1 cellular context compared by ENCODE assay signal in the genomic region with DNA sequence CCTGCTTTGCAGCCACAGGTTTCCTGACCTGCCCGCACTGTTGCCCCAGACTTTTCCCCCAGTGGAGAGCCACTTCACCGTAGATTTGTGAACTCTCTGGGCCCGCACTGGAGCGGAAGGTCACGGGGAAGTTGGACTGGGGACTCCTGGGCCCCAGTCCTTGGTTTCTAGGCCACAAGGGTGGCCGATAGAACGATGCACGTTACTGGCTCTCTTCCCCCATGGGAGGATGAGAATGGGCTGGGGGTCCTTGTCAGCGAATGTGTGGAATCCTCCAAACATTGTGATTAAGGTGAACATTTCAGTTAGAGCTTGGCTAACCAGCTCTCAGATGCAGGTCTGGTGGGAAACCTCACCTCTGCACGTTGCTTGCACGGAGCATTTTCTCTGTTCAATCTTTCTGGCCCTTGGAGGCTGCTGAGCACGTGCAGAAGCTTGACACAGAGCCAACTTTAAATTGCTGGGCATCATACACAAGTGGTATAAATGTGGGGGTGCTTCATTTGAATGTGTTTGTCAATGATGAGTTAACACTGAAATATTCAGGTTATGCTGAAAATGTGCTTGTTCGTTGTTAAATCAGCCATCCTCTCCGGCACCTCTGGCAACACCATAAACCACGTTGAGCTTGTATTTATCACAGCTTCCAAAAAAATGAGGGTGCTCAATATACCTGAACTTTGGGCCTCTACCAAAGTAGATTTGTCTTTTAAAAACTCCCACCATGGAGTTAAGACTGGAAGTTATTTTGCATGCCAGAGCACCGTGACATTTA.
TF ChIP-seq lines count a peak whose summit lies in the region.

No MANE protein-coding gene starts in this region.

TF ChIP-seq in HepG2, 621 proteins besides CTCF, POLR2A, EP300 and RAD21 (continued from another document and continues in another):
- TF ChIP-seq, protein P1, sequence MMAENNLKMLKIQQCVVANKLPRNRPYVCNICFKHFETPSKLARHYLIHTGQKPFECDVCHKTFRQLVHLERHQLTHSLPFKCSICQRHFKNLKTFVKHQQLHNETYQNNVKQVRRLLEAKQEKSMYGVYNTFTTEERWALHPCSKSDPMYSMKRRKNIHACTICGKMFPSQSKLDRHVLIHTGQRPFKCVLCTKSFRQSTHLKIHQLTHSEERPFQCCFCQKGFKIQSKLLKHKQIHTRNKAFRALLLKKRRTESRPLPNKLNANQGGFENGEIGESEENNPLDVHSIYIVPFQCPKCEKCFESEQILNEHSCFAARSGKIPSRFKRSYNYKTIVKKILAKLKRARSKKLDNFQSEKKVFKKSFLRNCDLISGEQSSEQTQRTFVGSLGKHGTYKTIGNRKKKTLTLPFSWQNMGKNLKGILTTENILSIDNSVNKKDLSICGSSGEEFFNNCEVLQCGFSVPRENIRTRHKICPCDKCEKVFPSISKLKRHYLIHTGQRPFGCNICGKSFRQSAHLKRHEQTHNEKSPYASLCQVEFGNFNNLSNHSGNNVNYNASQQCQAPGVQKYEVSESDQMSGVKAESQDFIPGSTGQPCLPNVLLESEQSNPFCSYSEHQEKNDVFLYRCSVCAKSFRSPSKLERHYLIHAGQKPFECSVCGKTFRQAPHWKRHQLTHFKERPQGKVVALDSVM (CRISPR knock-in tag; IDR thresholded peaks at IDR 0.05): 0 out of 2 replicates have a peak, but pooled peaks have one; percentile 36
- TF ChIP-seq ZNF430 (CRISPR knock-in tag; IDR thresholded peaks at IDR 0.05) (no peak; the same call in 1 of the 2 replicates), BORCS8-MEF2B (CRISPR knock-in tag; IDR thresholded peaks at IDR 0.05) (0 out of 2 replicates have a peak, but pooled peaks have one; percentile 16), NCOR1 (IDR thresholded peaks at IDR 0.05; ENCODE audit: borderline replicate concordance, low read length) (no peak), MAFK (conservative IDR thresholded peaks at IDR 0.05 in 1 of 2, IDR thresholded peaks at IDR 0.05 in 1 of 2; ENCODE audit: low read length in 2 of 2) (no peak), BCL6 (CRISPR knock-in tag; IDR thresholded peaks at IDR 0.05) (no peak), MTA3 (CRISPR knock-in tag; IDR thresholded peaks at IDR 0.05) (no peak), RFX1 (IDR thresholded peaks at IDR 0.05) (no peak), ARHGAP35 (CRISPR knock-in tag; IDR thresholded peaks at IDR 0.05; ENCODE audit: borderline replicate concordance) (no peak), ZNF335 (CRISPR knock-in tag; IDR thresholded peaks at IDR 0.05) (no peak), CHD2 (IDR thresholded peaks at IDR 0.05; ENCODE audit: low read depth, low read length) (no peak), HOXA7 (CRISPR knock-in tag; IDR thresholded peaks at IDR 0.05) (no peak), GPN1 (CRISPR knock-in tag; IDR thresholded peaks at IDR 0.05; ENCODE audit: borderline replicate concordance) (no peak), ZNF556 (CRISPR knock-in tag; IDR thresholded peaks at IDR 0.05; ENCODE audit: borderline replicate concordance) (0 out of 2 replicates have a peak, but pooled peaks have one; percentile 47), ZNF431 (CRISPR knock-in tag; IDR thresholded peaks at IDR 0.05; ENCODE audit: borderline replicate concordance, low read depth) (no peak), HNF4G (IDR thresholded peaks at IDR 0.05; ENCODE audit: borderline replicate concordance, low read depth, low read length) (no peak), HNF4G (CRISPR knock-in tag; IDR thresholded peaks at IDR 0.05; ENCODE audit: borderline replicate concordance, low read depth) (no peak), NCOA1 (CRISPR knock-in tag; IDR thresholded peaks at IDR 0.05) (no peak), KDM3A (CRISPR knock-in tag; IDR thresholded peaks at IDR 0.05; ENCODE audit: low read depth) (no peak), CBX2 (IDR thresholded peaks at IDR 0.05; ENCODE audit: low read depth, low read length) (no peak), CBX2 (CRISPR knock-in tag; IDR thresholded peaks at IDR 0.05; ENCODE audit: low read depth) (no peak), ZNF138 (CRISPR knock-in tag; IDR thresholded peaks at IDR 0.05; ENCODE audit: low read depth) (no peak), ZNF572 (CRISPR knock-in tag; IDR thresholded peaks at IDR 0.05) (no peak), ZNF543 (CRISPR knock-in tag; IDR thresholded peaks at IDR 0.05) (peak; percentile 33; the same call in 1 of the 2 replicates), PAF1 (CRISPR knock-in tag; IDR thresholded peaks at IDR 0.05) (no peak), MTERF4 (CRISPR knock-in tag; IDR thresholded peaks at IDR 0.05) (no peak), REXO4 (CRISPR knock-in tag; IDR thresholded peaks at IDR 0.05; ENCODE audit: borderline replicate concordance) (no peak), ZNF3 (CRISPR knock-in tag; IDR thresholded peaks at IDR 0.05) (no peak), SYNCRIP (IDR thresholded peaks at IDR 0.05; ENCODE audit: insufficient read depth, low read depth, low read length) (no peak), MLLT10 (CRISPR knock-in tag; IDR thresholded peaks at IDR 0.05) (no peak), CREM (IDR thresholded peaks at IDR 0.05) (no peak), CREM (CRISPR knock-in tag; IDR thresholded peaks at IDR 0.05) (no peak), KLF13 (CRISPR knock-in tag; IDR thresholded peaks at IDR 0.05) (no peak), RARA (CRISPR knock-in tag; IDR thresholded peaks at IDR 0.05) (no peak), SPEN (CRISPR knock-in tag; IDR thresholded peaks at IDR 0.05; ENCODE audit: low read depth) (peak; percentile 54; the same call in 1 of the 2 replicates), KDM6A (CRISPR knock-in tag; IDR thresholded peaks at IDR 0.05; ENCODE audit: low read depth) (no peak), SOX6 (IDR thresholded peaks at IDR 0.05) (no peak), SOX6 (CRISPR knock-in tag; IDR thresholded peaks at IDR 0.05) (no peak), KLF12 (CRISPR knock-in tag; IDR thresholded peaks at IDR 0.05; ENCODE audit: borderline replicate concordance) (no peak), SMC3 (IDR thresholded peaks at IDR 0.05; ENCODE audit: low read length) (no peak), CREB3 (CRISPR knock-in tag; IDR thresholded peaks at IDR 0.05) (0 out of 2 replicates have a peak, but pooled peaks have one; percentile 29), UBTF (CRISPR knock-in tag; IDR thresholded peaks at IDR 0.05) (peak; percentile 32; the same call in 1 of the 2 replicates), SNAPC2 (CRISPR knock-in tag; IDR thresholded peaks at IDR 0.05) (0 out of 2 replicates have a peak, but pooled peaks have one; percentile 23), ZNF207 (IDR thresholded peaks at IDR 0.05; ENCODE audit: borderline replicate concordance) (no peak), ZNF382 (CRISPR knock-in tag; IDR thresholded peaks at IDR 0.05; ENCODE audit: borderline replicate concordance) (no peak), CBX1 (IDR thresholded peaks at IDR 0.05; ENCODE audit: low read depth) (no peak), HNRNPH1 (optimal IDR thresholded peaks at IDR 0.05; ENCODE audit: low read depth, low read length) (no peak), ATF5 (CRISPR knock-in tag; IDR thresholded peaks at IDR 0.05; ENCODE audit: low read depth) (no peak), ZNF614 (CRISPR knock-in tag; IDR thresholded peaks at IDR 0.05; ENCODE audit: borderline replicate concordance) (no peak), CHCHD3 (CRISPR knock-in tag; IDR thresholded peaks at IDR 0.05) (no peak), HMG20A (CRISPR knock-in tag; IDR thresholded peaks at IDR 0.05; ENCODE audit: borderline replicate concordance) (no peak), ZSCAN20 (CRISPR knock-in tag; IDR thresholded peaks at IDR 0.05; ENCODE audit: borderline replicate concordance) (no peak), ZNF33B (CRISPR knock-in tag; IDR thresholded peaks at IDR 0.05) (no peak), MTF1 (CRISPR knock-in tag; IDR thresholded peaks at IDR 0.05) (no peak), GLI4 (CRISPR knock-in tag; IDR thresholded peaks at IDR 0.05; ENCODE audit: borderline replicate concordance) (no peak), PCBP1 (IDR thresholded peaks at IDR 0.05; ENCODE audit: borderline replicate concordance, low read depth, low read length) (no peak)
- TF ChIP-seq, protein P2, sequence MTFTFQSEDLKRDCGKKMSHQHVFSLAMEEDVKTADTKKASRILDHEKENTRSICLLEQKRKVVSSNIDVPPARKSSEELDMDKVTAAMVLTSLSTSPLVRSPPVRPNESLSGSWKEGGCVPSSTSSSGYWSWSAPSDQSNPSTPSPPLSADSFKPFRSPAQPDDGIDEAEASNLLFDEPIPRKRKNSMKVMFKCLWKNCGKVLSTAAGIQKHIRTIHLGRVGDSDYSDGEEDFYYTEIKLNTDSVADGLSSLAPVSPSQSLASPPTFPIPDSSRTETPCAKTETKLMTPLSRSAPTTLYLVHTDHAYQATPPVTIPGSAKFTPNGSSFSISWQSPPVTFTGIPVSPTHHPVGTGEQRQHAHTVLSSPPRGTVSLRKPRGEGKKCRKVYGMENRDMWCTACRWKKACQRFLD (CRISPR knock-in tag; IDR thresholded peaks at IDR 0.05; ENCODE audit: borderline replicate concordance): 0 out of 2 replicates have a peak, but pooled peaks have one; percentile 42
- TF ChIP-seq, protein P3, sequence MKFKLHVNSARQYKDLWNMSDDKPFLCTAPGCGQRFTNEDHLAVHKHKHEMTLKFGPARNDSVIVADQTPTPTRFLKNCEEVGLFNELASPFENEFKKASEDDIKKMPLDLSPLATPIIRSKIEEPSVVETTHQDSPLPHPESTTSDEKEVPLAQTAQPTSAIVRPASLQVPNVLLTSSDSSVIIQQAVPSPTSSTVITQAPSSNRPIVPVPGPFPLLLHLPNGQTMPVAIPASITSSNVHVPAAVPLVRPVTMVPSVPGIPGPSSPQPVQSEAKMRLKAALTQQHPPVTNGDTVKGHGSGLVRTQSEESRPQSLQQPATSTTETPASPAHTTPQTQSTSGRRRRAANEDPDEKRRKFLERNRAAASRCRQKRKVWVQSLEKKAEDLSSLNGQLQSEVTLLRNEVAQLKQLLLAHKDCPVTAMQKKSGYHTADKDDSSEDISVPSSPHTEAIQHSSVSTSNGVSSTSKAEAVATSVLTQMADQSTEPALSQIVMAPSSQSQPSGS (CRISPR knock-in tag; IDR thresholded peaks at IDR 0.05): peak; percentile 47; the same call in 1 of the 2 replicates
